In the genomic region with DNA sequence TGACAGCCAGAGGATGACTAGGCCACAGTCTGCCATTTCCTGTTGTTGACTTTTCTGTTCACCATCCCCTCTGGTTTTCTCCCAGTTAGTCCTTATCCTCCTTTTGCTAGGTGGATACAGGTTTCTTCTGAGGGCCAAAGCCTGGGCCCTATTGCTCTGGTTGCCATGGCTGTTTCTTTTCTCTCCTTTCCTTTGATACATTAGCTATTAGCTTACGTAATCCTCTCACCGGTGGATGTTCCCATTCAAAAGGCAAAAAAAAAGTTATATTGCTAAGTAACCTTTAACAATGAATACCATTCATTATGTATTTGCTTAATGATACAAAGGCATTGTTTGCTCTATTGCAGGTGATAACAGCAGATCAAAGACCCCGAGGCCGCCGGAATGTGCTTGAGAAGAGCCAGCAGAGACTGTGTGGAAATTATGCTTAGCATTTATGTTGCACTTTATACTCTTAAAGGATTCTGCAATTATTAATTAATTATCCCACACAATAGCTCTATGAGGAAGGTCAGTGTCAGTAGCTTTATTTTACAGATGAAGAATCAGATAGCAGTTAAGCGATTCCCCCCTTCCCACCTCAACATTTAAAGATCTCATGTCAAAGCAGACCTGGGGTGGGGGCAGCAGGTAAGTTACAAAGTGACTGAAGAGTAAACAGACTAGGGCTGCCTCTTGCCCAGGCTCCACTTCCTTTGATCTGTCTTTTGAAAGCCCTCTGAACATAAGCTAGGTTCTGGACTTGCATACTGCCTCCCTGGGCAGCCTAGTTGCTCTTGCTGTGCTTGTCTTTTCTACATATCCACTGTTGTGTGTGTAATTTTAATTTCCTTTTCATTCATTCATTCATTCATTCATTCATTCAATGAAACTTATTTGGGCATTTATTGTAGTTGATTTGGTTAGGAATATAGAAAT, we compare ENCODE assay signal across 17 cellular contexts. TPM values are rescaled to one million over a fixed set of nuclear protein-coding genes. Genes with fewer than 3 reads are reported as not detected.
DNase-seq lines count a peak whose midpoint lies in the region; ATAC-seq, FAIRE-seq and TF ChIP-seq lines count a peak whose summit lies in the region.
"Had no signal": no experiment of that assay in that cellular context is flagged by ENCODE, and none has a peak within 500 bp of the region (broad histone marks: within the 10 kb centered on the region; RNA-seq: fewer than 3 reads in every experiment).

No MANE protein-coding gene starts in this region.

- H3K4me1 ChIP-seq in K562 (replicated peaks in 1 of 2; ENCODE audit: control insufficient read depth in 2 of 2, insufficient read depth in 2 of 2, low read length in 2 of 2) = no peaks in the 10 kb centered on the region; a peak in 1 of 5 replicates
- peaks cover 0 to 19% (median 16%) of the 10 kb centered on the region in 3 donors for H3K4me1 ChIP-seq in pancreas

- peak; percentile 37 for DNase-seq in NCI-H2107 treated with DMSO at 0.1 percent for 48 hours (lab: John Stamatoyannopoulos, UW; ENCODE audit: unreplicated experiment)
- no peak for DNase-seq in NCI-H2107 (lab: John Stamatoyannopoulos, UW)
- DNase-seq in NCI-H146 treated with DMSO at 0.1 percent for 48 hours (lab: John Stamatoyannopoulos, UW; ENCODE audit: unreplicated experiment) = peak; percentile 100
- no peak for DNase-seq in K562 (ENCODE audit: extremely low read depth in 1 of 4, low spot score in 3 of 4)
- peak; percentile 65 to 89 (median 74) for DNase-seq in pancreas
- DNase-seq in left ventricle myocardium superior = no peak
- DNase-seq in activated CD4-positive, alpha-beta T cell treated with anti-CD3 and anti-CD28 coated beads for 4 hours = no peak
- DNase-seq in GOT3 (lab: John Stamatoyannopoulos, UW) = no peak
- DNase-seq: 8988T; activated CD8-positive, alpha-beta memory T cell treated with anti-CD3 and anti-CD28 coated beads for 24 hours; adrenal gland; DMS 273 treated with DMSO at 0.1 percent for 48 hours; islet precursor cell; T-helper 17 cell had no signal

- TF ChIP-seq POLR2A in K562 (conservative IDR thresholded peaks at IDR 0.05) = no peak

- H3K27ac ChIP-seq in K562 (ENCODE audit: extremely low read depth, low read depth, low read length) (no peak overlapping the region), pancreas (peak overlapping the region in 3 of 4 donors; percentile 73 to 80 (median 77))
- H3K27ac ChIP-seq: adrenal gland, coronary artery, skin epidermis, tibial nerve had no signal

- POLR2A ChIA-PET in K562 (lab: Yijun Ruan, JAX) = no interaction called here

- TF ChIP-seq CTCF in K562 (IDR thresholded peaks at IDR 0.05 in 2 of 3, conservative IDR thresholded peaks at IDR 0.05 in 1 of 3; ENCODE audit: insufficient read depth in 2 of 3, low read depth in 1 of 3, low read length in 3 of 3) (no peak), pancreas (IDR thresholded peaks at IDR 0.05) (no peak)

- H2AFZ ChIP-seq in K562 (ENCODE audit: low read depth, low read length) = peak overlapping the region; percentile 37

- H3K9ac ChIP-seq in K562 (ENCODE audit: insufficient read depth in 1 of 2, low read depth in 2 of 2, low read length in 2 of 2) = no peak overlapping the region

- H4K20me1 ChIP-seq in K562 (replicated peaks; ENCODE audit: control insufficient read depth, insufficient read depth, low read length) = no peaks in the 10 kb centered on the region

- WGBS in K562 (ENCODE audit: insufficient coverage, low coverage, missing lambda C conversion rate) = 21% methylated on average over 6 of the region's 6 CpGs
- 9 to 15% methylated on average over 6 of the region's 6 CpGs for WGBS in pancreas, 2 donors

- no peak for ATAC-seq in K562
- ATAC-seq in pancreas = peak; percentile 78 to 92 (median 90)
- no peak for ATAC-seq in left ventricle myocardium superior
- ATAC-seq: T-helper 17 cell had no signal

- H3K9me1 ChIP-seq in K562 (ENCODE audit: control insufficient read depth, insufficient read depth, low read length) = no peaks in the 10 kb centered on the region

- H3K4me3 ChIP-seq in K562 = no peak overlapping the region
- no peak overlapping the region for H3K4me3 ChIP-seq in pancreas
- H3K4me3 ChIP-seq: adrenal gland, coronary artery, skin epidermis, tibial nerve had no signal

- BruUV-seq in K562 (replicated peaks; lab: Mats Ljungman, UMichigan) = no TSS peak

- H3K27me3 ChIP-seq in K562 (ENCODE audit: control insufficient read depth in 2 of 2, insufficient read depth in 2 of 2, low read length in 2 of 2) (peaks cover 5 to 7% of the 10 kb centered on the region in 2 experiments; a peak in 4 of 5 replicates), pancreas (no peaks in the 10 kb centered on the region)
- H3K27me3 ChIP-seq: adrenal gland, tibial nerve had no signal

- H3K79me2 ChIP-seq in K562 (ENCODE audit: control insufficient read depth, insufficient read depth, low read length) = no peaks in the 10 kb centered on the region

- TF ChIP-seq EP300 in K562 (IDR thresholded peaks at IDR 0.05; ENCODE audit: low read length) = no peak

- no peak for FAIRE-seq in K562 (lab: Jason Lieb, UNC)
- no peak for FAIRE-seq in pancreas (lab: Jason Lieb, UNC)

- in situ Hi-C loops in K562 (cut with MboI) = no loop called here

- intact Hi-C loops in K562 (cut with micrococcal nuclease) (loop anchor here (5.0 kb wide), 2 partner anchors 439 to 1034 kb away; no protein-coding TSS in a partner anchor), pancreas (cut with DNase I) (no loop called here), left ventricle myocardium superior (cut with micrococcal nuclease) (loop anchor here (5.0 kb wide), 1 partner anchor 204 kb away; no protein-coding TSS in a partner anchor)

- no peaks in the 10 kb centered on the region for H3K9me3 ChIP-seq in K562 (replicated peaks; ENCODE audit: control insufficient read depth, insufficient read depth, low read depth, low read length)
- H3K9me3 ChIP-seq in pancreas = no peaks in the 10 kb centered on the region
- H3K9me3 ChIP-seq: adrenal gland, tibial nerve had no signal

- no peak overlapping the region for H3K4me2 ChIP-seq in K562 (ENCODE audit: insufficient read depth, low read length)

- no peak for TF ChIP-seq RAD21 in K562 (CRISPR knock-in tag; conservative IDR thresholded peaks at IDR 0.05 in 1 of 2, IDR thresholded peaks at IDR 0.05 in 1 of 2)

- CTCF ChIA-PET in K562 (lab: Yijun Ruan, JAX; ENCODE audit: low intra/inter-chr PET ratio) = no interaction called here

- H3K36me3 ChIP-seq in K562 (ENCODE audit: control insufficient read depth, insufficient read depth, low read length) (no peaks in the 10 kb centered on the region), pancreas (no peaks in the 10 kb centered on the region)
- H3K36me3 ChIP-seq: adrenal gland, tibial nerve had no signal

TF ChIP-seq in K562, 482 proteins besides CTCF, POLR2A, EP300 and RAD21 (continues in another document):
- TF ChIP-seq ATF4 (CRISPR knock-in tag; IDR thresholded peaks at IDR 0.05) (no peak), ZNF24 (IDR thresholded peaks at IDR 0.05) (peak; percentile 79), NUFIP1 (IDR thresholded peaks at IDR 0.05; ENCODE audit: partially characterized antibody) (no peak)

RNA-seq across cellular contexts. Expression of gene TFB1M, which starts 14.5 kb away (rescaled TPM):
- 78.0 and 128 TPM in 2 replicates for total RNA-seq in K562 (2011; cell fraction: chromatin; rRNA removed; ENCODE audit: low replicate concordance)
- 43.4 and 57.8 TPM in 2 replicates for total RNA-seq in K562 (2011; cell fraction: nucleolus; rRNA removed)
- total RNA-seq in K562 (2011; cell fraction: nucleoplasm; rRNA removed) = 59.3 and 74.2 TPM in 2 replicates
- total RNA-seq in K562 (2014; rRNA removed) = 34.5 and 34.6 TPM in 2 replicates
- total RNA-seq in K562 (2014; rRNA removed; fragmentation: Illumina TruSeq; extraction: Trizol) = 48.8 and 52.4 TPM in 2 replicates
- 36.8 and 42.8 TPM in 2 replicates for total RNA-seq in K562 (2015; rRNA removed; fragmentation: Illumina TruSeq; extraction: Trizol)
- 35.6 and 50.7 TPM in 2 replicates for total RNA-seq in K562 (2021)
- 32.8 and 40.4 TPM in 2 replicates for polyA plus RNA-seq in K562 (2011; rRNA removed)
- polyA plus RNA-seq in K562 (2011; cell fraction: cytosol; rRNA removed) = 18.9 and 23.9 TPM in 2 replicates
- 50.5 and 51.9 TPM in 2 replicates for polyA plus RNA-seq in K562 (2011; cell fraction: nucleus; rRNA removed)
- polyA plus RNA-seq in K562 (2012) = 19.3 and 23.7 TPM in 2 replicates
- polyA plus RNA-seq in K562 (2014; fragmentation: Illumina TruSeq; extraction: Trizol) = 34.6 and 39.7 TPM in 2 replicates
- polyA plus RNA-seq in K562 (2014; fragmentation: Nextera tagmentation; extraction: Ambion mirVana) = 100 to 1,000 TPM; 129 to 145 TPM
- 36.6 and 37.6 TPM in 2 replicates for polyA plus RNA-seq in K562 (2014; rRNA removed)
- polyA minus RNA-seq in K562 (2011; rRNA and poly(A)+ RNA removed) = 55.1 and 57.5 TPM in 2 replicates
- 17.5 and 20.9 TPM in 2 replicates for polyA minus RNA-seq in K562 (2011; cell fraction: cytosol; rRNA and poly(A)+ RNA removed)
- polyA minus RNA-seq in K562 (2011; cell fraction: nucleus; rRNA and poly(A)+ RNA removed) = 80.4 and 104 TPM in 2 replicates
- total RNA-seq in pancreas = 10 to 100 TPM in 3 of 6 donors, 1 to 10 TPM in 3; 7.6 to 16.3 (median 9.1) TPM
- 10 to 100 TPM in 1 of 2 donors, 1 to 10 TPM in 1; 8.4 to 10.1 TPM for polyA plus RNA-seq in pancreas
- 16.8 TPM for total RNA-seq in left ventricle myocardium superior

Comparison
In these comparisons a context has a peak if more than half of its experiments do, and no peak if none do; other contexts are left out.
1. DNase-seq: peak in NCI-H2107 treated with DMSO at 0.1 percent for 48 hours (single experiment), NCI-H146 treated with DMSO at 0.1 percent for 48 hours (single experiment) and pancreas (6 of 6); none in NCI-H2107 (single experiment), K562 (0 of 4), left ventricle myocardium superior (single experiment), activated CD4-positive, alpha-beta T cell treated with anti-CD3 and anti-CD28 coated beads for 4 hours (0 of 2) and GOT3 (single experiment).
2. ATAC-seq: peak in pancreas (4 of 4); none in K562 (single experiment) and left ventricle myocardium superior (single experiment).
3. intact Hi-C loops: an anchor here in K562 (5.0 kb wide) and left ventricle myocardium superior (5.0 kb wide); none called in pancreas.